ENCODE assay signal across 26 cellular contexts in the genomic region with DNA sequence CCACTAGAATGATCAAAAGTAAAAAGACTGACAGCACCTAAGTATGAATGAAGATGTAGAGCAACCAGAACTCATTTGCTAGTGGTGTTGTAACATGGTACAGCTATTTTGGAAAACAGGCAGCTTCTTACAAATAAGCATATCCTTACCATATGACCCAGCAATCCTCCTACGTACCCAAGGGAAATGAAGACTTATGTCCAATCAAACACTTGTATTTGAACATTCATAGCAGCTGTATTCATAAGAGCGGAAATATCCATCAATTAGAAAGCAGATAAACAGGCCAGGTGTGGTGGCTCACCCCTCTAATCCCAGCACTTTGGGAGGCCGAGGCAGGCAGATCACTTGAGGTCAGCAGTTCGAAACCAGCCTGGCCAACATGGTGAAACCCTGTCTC. TPM values are rescaled to one million over a fixed set of nuclear protein-coding genes. Genes with fewer than 3 reads are reported as not detected.
DNase-seq lines count a peak whose midpoint lies in the region; ATAC-seq and TF ChIP-seq lines count a peak whose summit lies in the region.
"Had no signal": no experiment of that assay in that cellular context is flagged by ENCODE, and none has a peak within 500 bp of the region (broad histone marks: within the 10 kb centered on the region; RNA-seq: fewer than 3 reads in every experiment).

No MANE protein-coding gene starts in this region.

- no peaks in the 10 kb centered on the region for H3K27me3 Mint-ChIP-seq in progenitor cell of endocrine pancreas
- H3K27me3 Mint-ChIP-seq: activated CD4-positive, alpha-beta memory T cell treated with anti-CD3 and anti-CD28 coated beads, Interleukin-2, amount 10 ng/mL, durations not matched to agents 7 days and 5 days had no signal

- H3K79me2 ChIP-seq in PC-3 (ENCODE audit: low read length), result no peaks in the 10 kb centered on the region

- no TSS peak for BruUV-seq in PC-3 (replicated peaks; lab: Mats Ljungman, UMichigan)

- no peak overlapping the region for H3K9ac ChIP-seq in PC-3 (ENCODE audit: low read length)
- H3K9ac ChIP-seq: GM23248, SK-N-SH had no signal

- H3F3A ChIP-seq in PC-3 (ENCODE audit: low read length, unreplicated experiment), result no peaks in the 10 kb centered on the region

- H3K27ac Mint-ChIP-seq in progenitor cell of endocrine pancreas, result peak overlapping the region; percentile 62
- H3K27ac Mint-ChIP-seq: activated CD4-positive, alpha-beta memory T cell treated with anti-CD3 and anti-CD28 coated beads, Interleukin-2, amount 10 ng/mL, durations not matched to agents 7 days and 5 days had no signal

- ATAC-seq in PC-3, result no peak
- no peak for ATAC-seq in HG03378 (IDR thresholded peaks at IDR 0.05; ENCODE audit: unreplicated experiment)
- ATAC-seq: HepG2 had no signal

- H3K36me3 ChIP-seq in PC-3 (ENCODE audit: low read depth, low read length), result no peaks in the 10 kb centered on the region
- H3K36me3 ChIP-seq: adrenal gland, cardiac muscle cell, neutrophil had no signal

- POLR2A ChIA-PET in PC-3 (lab: Charles Lee; ENCODE audit: unreplicated experiment), result interaction anchor here (0.6 kb wide), 1 partner anchor 70 kb away, joined by 5 read pairs; no protein-coding TSS in a partner anchor

- peak overlapping the region; percentile 59 for H3K27ac ChIP-seq in PC-3 (ENCODE audit: low read length)
- H3K27ac ChIP-seq: adrenal gland, cardiac muscle cell, GM23248 had no signal

- peak; percentile 24 for DNase-seq in DMS 273 (lab: John Stamatoyannopoulos, UW; ENCODE audit: unreplicated experiment)
- DNase-seq in DMS 273 treated with DMSO at 0.1 percent for 48 hours (lab: John Stamatoyannopoulos, UW), result no peak
- no peak for DNase-seq in PC-3
- DNase-seq in epithelial cell of esophagus (ENCODE audit: low read depth), result peak; percentile 53
- no peak for DNase-seq in progenitor cell of endocrine pancreas (ENCODE audit: low spot score, unreplicated experiment)
- no peak for DNase-seq in NCI-H510A treated with DMSO at 0.1 percent for 48 hours (lab: John Stamatoyannopoulos, UW)
- DNase-seq in C1 segment of cervical spinal cord (lab: John Stamatoyannopoulos, UW), result no peak
- DNase-seq: 8988T; activated CD4-positive, alpha-beta memory T cell treated with anti-CD3 and anti-CD28 coated beads, Interleukin-2, amount 10 ng/mL, durations not matched to agents 7 days and 5 days; activated T-cell treated with anti-CD3 and anti-CD28 coated beads for 4 hours; adrenal gland; AML-193; GM23248; kidney; NCI-H1092; RPMI8226; SK-N-SH; stimulated activated CD4-positive, alpha-beta T cell treated with anti-CD3 and anti-CD28 coated beads, Interleukin-2, amount 100 ng/mL, for 48 hours; stimulated activated naive CD4-positive, alpha-beta T cell had no signal

- no peaks in the 10 kb centered on the region for H3K9me3 Mint-ChIP-seq in progenitor cell of endocrine pancreas (ENCODE audit: low read depth)
- H3K9me3 Mint-ChIP-seq: activated CD4-positive, alpha-beta memory T cell treated with anti-CD3 and anti-CD28 coated beads, Interleukin-2, amount 10 ng/mL, durations not matched to agents 7 days and 5 days had no signal

- no peaks in the 10 kb centered on the region for H4K20me1 ChIP-seq in PC-3 (ENCODE audit: low read length)

- CTCF ChIA-PET in PC-3 (lab: Charles Lee), result no interaction called here

- H3K4me3 ChIP-seq in PC-3 (ENCODE audit: low read length), result no peak overlapping the region
- H3K4me3 ChIP-seq in epithelial cell of esophagus (ENCODE audit: low read length), result no peak overlapping the region
- H3K4me3 ChIP-seq: adrenal gland, cardiac muscle cell, GM23248, lung, tibial nerve had no signal

- no peak for TF ChIP-seq CTCF in PC-3 (conservative IDR thresholded peaks at IDR 0.05; ENCODE audit: low read depth, low read length)
- no peak for TF ChIP-seq CTCF in epithelial cell of esophagus (IDR thresholded peaks at IDR 0.05; ENCODE audit: insufficient read depth, low read depth, low read length, missing control alignments)
- no peak for TF ChIP-seq CTCF in progenitor cell of endocrine pancreas (IDR thresholded peaks at IDR 0.05; ENCODE audit: unreplicated experiment)

- peaks cover 24% of the 10 kb centered on the region for H3K4me1 Mint-ChIP-seq in progenitor cell of endocrine pancreas (ENCODE audit: low read depth)

- H3K9me3 ChIP-seq in PC-3 (ENCODE audit: low read length), result no peaks in the 10 kb centered on the region
- H3K9me3 ChIP-seq: adrenal gland, neutrophil, SK-N-SH, tibial nerve had no signal

- no peak overlapping the region for H3K4me3 Mint-ChIP-seq in progenitor cell of endocrine pancreas (ENCODE audit: low read depth)
- H3K4me3 Mint-ChIP-seq: activated CD4-positive, alpha-beta memory T cell treated with anti-CD3 and anti-CD28 coated beads, Interleukin-2, amount 10 ng/mL, durations not matched to agents 7 days and 5 days had no signal

- H3K9me2 ChIP-seq in PC-3 (replicated peaks; ENCODE audit: low read length), result no peaks in the 10 kb centered on the region
- H3K9me2 ChIP-seq: SK-N-SH had no signal

- no peak overlapping the region for H2AFZ ChIP-seq in PC-3 (ENCODE audit: low read length)
- H2AFZ ChIP-seq: GM23248 had no signal

- intact Hi-C loops in PC-3 (cut with micrococcal nuclease), result loop anchor here (10.0 kb wide), 1 partner anchor 574 kb away; no protein-coding TSS in a partner anchor

- peaks cover 6% of the 10 kb centered on the region for H3K36me3 Mint-ChIP-seq in progenitor cell of endocrine pancreas (ENCODE audit: insufficient read depth)

- H3K4me2 ChIP-seq in PC-3 (ENCODE audit: low read length), result peak overlapping the region; percentile 36
- H3K4me2 ChIP-seq: SK-N-SH had no signal

- no peaks in the 10 kb centered on the region for H3K27me3 ChIP-seq in PC-3 (ENCODE audit: low read length)
- H3K27me3 ChIP-seq: adrenal gland, cardiac muscle cell, neutrophil, tibial nerve had no signal

- peaks cover 16% of the 10 kb centered on the region for H3K4me1 ChIP-seq in PC-3 (ENCODE audit: insufficient read depth, low read length)

RNA-seq across cellular contexts. Expression of a gene that starts 53.0 kb away (rescaled TPM):
- 2.2 and 3.3 TPM in 2 replicates for total RNA-seq in PC-3 (2014; rRNA removed)
- total RNA-seq in progenitor cell of endocrine pancreas, result 0.29 and 0.36 TPM in 2 replicates
- total RNA-seq: activated CD4-positive, alpha-beta memory T cell treated with anti-CD3 and anti-CD28 coated beads, Interleukin-2, amount 10 ng/mL, durations not matched to agents 7 days and 5 days; cardiac muscle cell; frontal cortex; HepG2 had no signal

Comparison
In these comparisons a context has a peak if more than half of its experiments do, and no peak if none do; other contexts are left out.
1. DNase-seq: peak in DMS 273 (single experiment) and epithelial cell of esophagus (single experiment); none in DMS 273 treated with DMSO at 0.1 percent for 48 hours (single experiment), PC-3 (single experiment), progenitor cell of endocrine pancreas (single experiment), NCI-H510A treated with DMSO at 0.1 percent for 48 hours (single experiment) and C1 segment of cervical spinal cord (0 of 14).